1 cellular context compared by ENCODE assay signal in genomic region chr17:77379837-77380236, GRCh38.
TF ChIP-seq lines count a peak whose summit lies in the region.

No MANE protein-coding gene starts in this region.

TF ChIP-seq in HepG2, 621 proteins besides CTCF, POLR2A, EP300 and RAD21 (continued from another document):
- TF ChIP-seq GMEB1 (CRISPR knock-in tag; IDR thresholded peaks at IDR 0.05; ENCODE audit: borderline replicate concordance), result no peak
- no peak for TF ChIP-seq PRPF4 (IDR thresholded peaks at IDR 0.05; ENCODE audit: low read depth, low read length, poor library complexity, severe bottlenecking)
- TF ChIP-seq ZNF354B (CRISPR knock-in tag; IDR thresholded peaks at IDR 0.05), result no peak
- TF ChIP-seq ZBTB7A (CRISPR knock-in tag; IDR thresholded peaks at IDR 0.05), result no peak
- no peak for TF ChIP-seq FOXP4 (CRISPR knock-in tag; IDR thresholded peaks at IDR 0.05)
- no peak for TF ChIP-seq SYNCRIP (IDR thresholded peaks at IDR 0.05; ENCODE audit: insufficient read depth, low read depth, low read length)
- no peak for TF ChIP-seq ZSCAN31 (CRISPR knock-in tag; IDR thresholded peaks at IDR 0.05; ENCODE audit: low read depth)
- TF ChIP-seq ELF3 (CRISPR knock-in tag; IDR thresholded peaks at IDR 0.05), result no peak
- TF ChIP-seq ZNF350 (CRISPR knock-in tag; IDR thresholded peaks at IDR 0.05; ENCODE audit: borderline replicate concordance, low read depth), result no peak
- TF ChIP-seq THAP11 (CRISPR knock-in tag; IDR thresholded peaks at IDR 0.05), result no peak
- TF ChIP-seq ZNF691 (CRISPR knock-in tag; IDR thresholded peaks at IDR 0.05; ENCODE audit: borderline replicate concordance, low read depth), result no peak
- TF ChIP-seq PITX1 (CRISPR knock-in tag; IDR thresholded peaks at IDR 0.05), result no peak
